Comparison of ENCODE assay signal across 11 cellular contexts in genomic region chr6:105780146-105780860, GRCh38.
A peak's percentile ranks its signal among the peaks of the same experiment; 100 is the strongest.
DNase-seq lines count a peak whose midpoint lies in the region; ATAC-seq, FAIRE-seq and TF ChIP-seq lines count a peak whose summit lies in the region.
"Had no signal": no experiment of that assay in that cellular context is flagged by ENCODE, and none has a peak within 500 bp of the region (broad histone marks: within the 10 kb centered on the region; RNA-seq: fewer than 3 reads in every experiment).

No MANE protein-coding gene starts in this region.

- TF ChIP-seq POLR2A in GM12892 (IDR thresholded peaks at IDR 0.05; ENCODE audit: low read depth, low read length) (no peak), K562 (conservative IDR thresholded peaks at IDR 0.05) (no peak)

- TF ChIP-seq RAD21 in K562 (CRISPR knock-in tag; conservative IDR thresholded peaks at IDR 0.05 in 1 of 2, IDR thresholded peaks at IDR 0.05 in 1 of 2): no peak

- peak overlapping the region; percentile 38; the same call in 1 of the 2 replicates for H2AFZ ChIP-seq in K562 (ENCODE audit: low read depth, low read length)

- no peak overlapping the region for H3K9ac ChIP-seq in K562 (ENCODE audit: insufficient read depth in 1 of 2, low read depth in 2 of 2, low read length in 2 of 2)

- no peaks in the 10 kb centered on the region for H3K79me2 ChIP-seq in K562 (ENCODE audit: control insufficient read depth, insufficient read depth, low read length)

- H3K9me3 ChIP-seq in K562 (replicated peaks; ENCODE audit: control insufficient read depth, insufficient read depth, low read depth, low read length) (0 out of 2 replicates have a peak, but pooled peaks cover 3% of the 10 kb centered on the region), psoas muscle (peaks cover 3% of the 10 kb centered on the region), upper lobe of right lung (peaks cover 2% of the 10 kb centered on the region), right cardiac atrium (ENCODE audit: control insufficient read depth, low read length) (no peaks in the 10 kb centered on the region)

- H3K27ac ChIP-seq in K562 (ENCODE audit: extremely low read depth, low read depth, low read length) (no peak overlapping the region), psoas muscle (peak overlapping the region; percentile 39), upper lobe of right lung (no peak overlapping the region), right cardiac atrium (ENCODE audit: low read length) (no peak overlapping the region)

- intact Hi-C loops in K562 (cut with micrococcal nuclease) (no loop called here), psoas muscle (cut with DNase I) (no loop called here), upper lobe of right lung (cut with DNase I) (no loop called here), right cardiac atrium (cut with DNase I) (no loop called here)

- FAIRE-seq in GM12892 (lab: Jason Lieb, UNC) (peak; percentile 87), K562 (lab: Jason Lieb, UNC) (peak; percentile 11)

- H3K4me1 ChIP-seq in K562 (replicated peaks in 1 of 2; ENCODE audit: control insufficient read depth in 2 of 2, insufficient read depth in 2 of 2, low read length in 2 of 2) (no peaks in the 10 kb centered on the region; a peak in 1 of 5 replicates), psoas muscle (no peaks in the 10 kb centered on the region), upper lobe of right lung (no peaks in the 10 kb centered on the region), right cardiac atrium (ENCODE audit: control insufficient read depth, insufficient read depth, low read length) (no peaks in the 10 kb centered on the region)

- in situ Hi-C loops in K562 (cut with MboI): no loop called here

- TF ChIP-seq EP300 in K562 (IDR thresholded peaks at IDR 0.05; ENCODE audit: low read length): no peak

- CTCF ChIA-PET in K562 (lab: Yijun Ruan, JAX; ENCODE audit: low intra/inter-chr PET ratio): no interaction called here

- DNase-seq in GM12892 (ENCODE audit: insufficient read length) (no peak), K562 (ENCODE audit: extremely low read depth in 1 of 4, low spot score in 3 of 4) (no peak), psoas muscle (no peak), upper lobe of right lung (no peak), right cardiac atrium (no peak), COR-L47 (lab: John Stamatoyannopoulos, UW) (no peak)
- DNase-seq: amygdala; effector memory CD4-positive, alpha-beta T cell; NCI-H2107 had no signal

- H3K4me3 ChIP-seq in K562 (no peak overlapping the region), psoas muscle (no peak overlapping the region), upper lobe of right lung (no peak overlapping the region), right cardiac atrium (ENCODE audit: low read length) (no peak overlapping the region)

- TF ChIP-seq CTCF in K562 (IDR thresholded peaks at IDR 0.05 in 2 of 3, conservative IDR thresholded peaks at IDR 0.05 in 1 of 3; ENCODE audit: insufficient read depth in 2 of 3, low read depth in 1 of 3, low read length in 3 of 3) (no peak), psoas muscle (IDR thresholded peaks at IDR 0.05) (no peak), upper lobe of right lung (IDR thresholded peaks at IDR 0.05) (no peak)

- ATAC-seq in HG02943 (IDR thresholded peaks at IDR 0.05; ENCODE audit: low read depth, unreplicated experiment): peak; percentile 67
- no peak for ATAC-seq in K562
- ATAC-seq in psoas muscle: peak; percentile 85 to 97 (median 86)
- ATAC-seq in upper lobe of right lung: no peak
- ATAC-seq in HG02623 (IDR thresholded peaks at IDR 0.05; ENCODE audit: unreplicated experiment): no peak
- no peak for ATAC-seq in right cardiac atrium

- BruUV-seq in K562 (replicated peaks; lab: Mats Ljungman, UMichigan): no TSS peak

- no peak overlapping the region for H3K4me2 ChIP-seq in K562 (ENCODE audit: insufficient read depth, low read length)

- no peaks in the 10 kb centered on the region for H3K36me3 ChIP-seq in K562 (ENCODE audit: control insufficient read depth, insufficient read depth, low read length)
- H3K36me3 ChIP-seq in psoas muscle (ENCODE audit: insufficient read depth in 1 of 2, low read depth in 1 of 2): no peaks in the 10 kb centered on the region
- H3K36me3 ChIP-seq in upper lobe of right lung: no peaks in the 10 kb centered on the region

- no peaks in the 10 kb centered on the region for H3K27me3 ChIP-seq in K562 (ENCODE audit: control insufficient read depth in 2 of 2, insufficient read depth in 2 of 2, low read length in 2 of 2)
- no peaks in the 10 kb centered on the region for H3K27me3 ChIP-seq in psoas muscle (ENCODE audit: insufficient read depth in 3 of 3, low read length in 2 of 3)
- no peaks in the 10 kb centered on the region for H3K27me3 ChIP-seq in upper lobe of right lung
- no peaks in the 10 kb centered on the region for H3K27me3 ChIP-seq in right cardiac atrium (ENCODE audit: control insufficient read depth, insufficient read depth)

- no peaks in the 10 kb centered on the region for H3K9me1 ChIP-seq in K562 (ENCODE audit: control insufficient read depth, insufficient read depth, low read length)

- POLR2A ChIA-PET in K562 (lab: Yijun Ruan, JAX): no interaction called here

- 35% methylated on average over 12 of the region's 12 CpGs for WGBS in K562 (ENCODE audit: insufficient coverage, low coverage, missing lambda C conversion rate)
- 86 to 88% (median 88%) methylated on average over 12 of the region's 12 CpGs for WGBS in psoas muscle, 3 donors
- WGBS in right cardiac atrium: 89% methylated on average over 12 of the region's 12 CpGs

- H4K20me1 ChIP-seq in K562 (replicated peaks; ENCODE audit: control insufficient read depth, insufficient read depth, low read length): no peaks in the 10 kb centered on the region

TF ChIP-seq in K562, 482 proteins besides CTCF, POLR2A, EP300 and RAD21:
- no peak for TF ChIP-seq MEF2D (tag; conservative IDR thresholded peaks at IDR 0.05; ENCODE audit: low read depth)
- no peak for TF ChIP-seq POU5F1 (IDR thresholded peaks at IDR 0.05; ENCODE audit: borderline replicate concordance, low read depth, low read length, partially characterized antibody)
- no peak for TF ChIP-seq NR4A1 (CRISPR knock-in tag; IDR thresholded peaks at IDR 0.05)
- no peak for TF ChIP-seq NR4A1 (tag; IDR thresholded peaks at IDR 0.05)
- TF ChIP-seq PRMT5 (CRISPR knock-in tag; IDR thresholded peaks at IDR 0.05): no peak
- TF ChIP-seq BRF1 (IDR thresholded peaks at IDR 0.05; ENCODE audit: borderline replicate concordance, extremely low read depth, insufficient read length): no peak
- TF ChIP-seq ZBTB1 (CRISPR knock-in tag; IDR thresholded peaks at IDR 0.05; ENCODE audit: borderline replicate concordance, low read depth): no peak

Comparison
In these comparisons a context has a peak if more than half of its experiments do, and no peak if none do; other contexts are left out.
1. ATAC-seq: peak in HG02943 (single experiment) and psoas muscle (4 of 4); none in K562 (single experiment), upper lobe of right lung (single experiment), HG02623 (single experiment) and right cardiac atrium (0 of 2).